In the genomic region with DNA sequence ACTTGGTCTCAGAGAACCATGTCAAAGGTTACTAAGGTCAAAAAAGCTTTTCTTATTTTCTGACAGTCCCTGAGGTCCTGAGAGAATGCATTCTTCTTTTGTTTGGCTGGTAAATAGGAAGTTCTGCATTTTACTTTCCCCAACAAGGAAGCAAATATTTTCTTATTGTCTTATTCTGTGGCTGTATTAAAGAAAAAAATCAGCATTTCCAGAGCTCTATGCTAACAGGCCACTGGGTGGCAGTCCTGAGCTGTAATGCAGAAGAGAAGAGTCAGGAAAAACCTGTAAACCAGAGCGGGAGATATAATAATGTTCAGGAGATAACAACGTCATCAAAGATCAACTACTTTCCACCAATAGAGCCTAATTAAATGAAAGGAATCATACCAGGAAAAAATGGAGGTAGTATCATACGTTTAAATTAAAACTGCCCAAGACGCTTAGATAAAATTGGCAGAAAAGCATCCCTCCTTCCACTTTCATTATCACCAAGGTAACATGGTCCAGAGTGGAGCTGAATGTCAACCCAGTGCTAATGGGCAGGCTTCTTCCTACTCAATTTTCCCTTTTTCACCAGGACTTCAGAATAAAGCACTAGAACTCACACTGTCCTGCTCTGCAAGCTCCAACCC, we compare ENCODE assay signal across 8 cellular contexts. TPM values are rescaled to one million over a fixed set of nuclear protein-coding genes. Genes with fewer than 3 reads are reported as not detected.
A peak's percentile ranks its signal among the peaks of the same experiment; 100 is the strongest.
DNase-seq lines count a peak whose midpoint lies in the region; ATAC-seq and TF ChIP-seq lines count a peak whose summit lies in the region.

No MANE protein-coding gene starts in this region.

- no peaks in the 10 kb centered on the region for H3K79me2 ChIP-seq in GM23338 (replicated peaks; ENCODE audit: insufficient read depth)

- H3K27me3 ChIP-seq in GM23338 (ENCODE audit: insufficient read depth) (no peaks in the 10 kb centered on the region), WERI-Rb-1 (ENCODE audit: insufficient read depth, low read depth, severe bottlenecking) (no peaks in the 10 kb centered on the region), breast epithelium (no peaks in the 10 kb centered on the region), kidney epithelial cell (ENCODE audit: control insufficient read depth, insufficient read depth, low read length) (no peaks in the 10 kb centered on the region)

- H3K9me3 ChIP-seq in WERI-Rb-1 (ENCODE audit: severe bottlenecking) (no peaks in the 10 kb centered on the region), breast epithelium (no peaks in the 10 kb centered on the region)

- H4K20me1 ChIP-seq in GM23338 (replicated peaks; ENCODE audit: insufficient read depth), result no peaks in the 10 kb centered on the region

- DNase-seq in AG10803 (ENCODE audit: low read depth) (peak; percentile 69), GM23338 (ENCODE audit: low spot score) (peak; percentile 80), NCI-H2171 treated with DMSO at 0.1 percent for 48 hours (lab: John Stamatoyannopoulos, UW) (peak; percentile 84), WERI-Rb-1 (peak; percentile 73), breast epithelium (ENCODE audit: low spot score in 2 of 2) (peak in 1 of 2 donors; percentile 59), kidney epithelial cell (ENCODE audit: low read depth) (peak; percentile 9)
- DNase-seq in stimulated activated CD4-positive, alpha-beta T cell treated with anti-CD3 and anti-CD28 coated beads, Interleukin-1b, Interleukin-23, amount 100 ng/mL, for 48 hours, result peak; percentile 58

- peaks cover 22% of the 10 kb centered on the region; the same call in 2 of the 3 replicates for H3K4me1 Mint-ChIP-seq in GM23338

- intact Hi-C loops in breast epithelium (cut with DNase I; ENCODE audit: low total_unique reads), result no loop called here

- H3K4me3 Mint-ChIP-seq in GM23338, result no peak overlapping the region

- peaks cover 2% of the 10 kb centered on the region for H3K27me3 Mint-ChIP-seq in GM23338 (ENCODE audit: insufficient read depth, low read depth, poor library complexity)

- no peaks in the 10 kb centered on the region for H3F3A ChIP-seq in GM23338 (replicated peaks; ENCODE audit: low read depth)

- H3K4me3 ChIP-seq in AG10803 (ENCODE audit: low read length) (peak overlapping the region; percentile 40), GM23338 (no peak overlapping the region), WERI-Rb-1 (ENCODE audit: low read depth, low read length) (no peak overlapping the region), breast epithelium (peak overlapping the region; percentile 8 to 33 (median 26)), kidney epithelial cell (ENCODE audit: low read depth, low read length) (no peak overlapping the region)

- no peaks in the 10 kb centered on the region for H3K36me3 Mint-ChIP-seq in GM23338 (ENCODE audit: low read depth)

- H3K27ac ChIP-seq in GM23338 (ENCODE audit: low read depth) (no peak overlapping the region), WERI-Rb-1 (no peak overlapping the region), breast epithelium (no peak overlapping the region)

- H3K4me2 ChIP-seq in GM23338, result no peak overlapping the region

- no peak for TF ChIP-seq POLR2A in breast epithelium (IDR thresholded peaks at IDR 0.05)

- ATAC-seq in GM23338, result peak; percentile 64
- no peak for ATAC-seq in HG02981 (IDR thresholded peaks at IDR 0.05; ENCODE audit: unreplicated experiment)

- H3K36me3 ChIP-seq in GM23338 (ENCODE audit: insufficient read depth), result no peaks in the 10 kb centered on the region
- H3K36me3 ChIP-seq in WERI-Rb-1, result no peaks in the 10 kb centered on the region
- no peaks in the 10 kb centered on the region for H3K36me3 ChIP-seq in breast epithelium
- no peaks in the 10 kb centered on the region for H3K36me3 ChIP-seq in kidney epithelial cell (ENCODE audit: control insufficient read depth, insufficient read depth, low read length)

- H3K9me3 Mint-ChIP-seq in GM23338, result no peaks in the 10 kb centered on the region

- TF ChIP-seq CTCF in AG10803 (conservative IDR thresholded peaks at IDR 0.05; ENCODE audit: low read length) (peak; percentile 97), GM23338 (conservative IDR thresholded peaks at IDR 0.05; ENCODE audit: low read depth in 2 of 2) (peak; percentile 94 to 100), WERI-Rb-1 (IDR thresholded peaks at IDR 0.05; ENCODE audit: low read depth, low read length) (peak; percentile 77), breast epithelium (IDR thresholded peaks at IDR 0.05) (peak; percentile 72 to 86 (median 81)), kidney epithelial cell (IDR thresholded peaks at IDR 0.05; ENCODE audit: insufficient read depth, low read length, poor library complexity, severe bottlenecking) (peak; percentile 78)

- H3K9me2 ChIP-seq in GM23338 (ENCODE audit: insufficient read depth), result peaks cover 5% of the 10 kb centered on the region

- no peak overlapping the region for H2AFZ ChIP-seq in GM23338

- H3K4me1 ChIP-seq in GM23338 (ENCODE audit: insufficient read depth), result peaks cover 12% of the 10 kb centered on the region; the same call in 1 of the 2 replicates
- no peaks in the 10 kb centered on the region for H3K4me1 ChIP-seq in breast epithelium

- no peak overlapping the region for H3K27ac Mint-ChIP-seq in GM23338

TF ChIP-seq in GM23338, 12 proteins besides CTCF, POLR2A, EP300 and RAD21:
- no peak for TF ChIP-seq REST (IDR thresholded peaks at IDR 0.05; ENCODE audit: unreplicated experiment)
- peak; percentile 24; the same call in 1 of the 2 replicates for TF ChIP-seq CREB1 (CRISPR knock-in tag; IDR thresholded peaks at IDR 0.05; ENCODE audit: low read depth)

RNA-seq across cellular contexts. Expression of gene CARMIL1, which starts 55.6 kb away (rescaled TPM):
- total RNA-seq in GM23338 (2014; rRNA removed; shearing (Covaris generic)), result 38.2 and 43.2 TPM in 2 replicates
- 64.2 and 66.9 TPM in 2 replicates for polyA plus RNA-seq in GM23338 (2016; fragmentation: Nextera tagmentation; extraction: Ambion mirVana)
- 10 to 100 TPM; 23.6 to 53.0 (median 33.5) TPM for total RNA-seq in breast epithelium
- 14.7 and 19.0 TPM in 2 replicates for total RNA-seq in kidney epithelial cell

Comparison
In these comparisons a context has a peak if more than half of its experiments do, and no peak if none do; other contexts are left out.
1. H3K4me3 ChIP-seq: peak in AG10803 (single experiment) and breast epithelium (3 of 3); none in GM23338 (single experiment), WERI-Rb-1 (single experiment) and kidney epithelial cell (single experiment).
2. Peak in every context shown above with its lines, with median percentiles within 50 percentile points of each other: CTCF ChIP-seq.